ENCODE assay signal across 1 cellular context in genomic region chrX:16215660-16216059, GRCh38.
TF ChIP-seq lines count a peak whose summit lies in the region.

No MANE protein-coding gene starts in this region.

TF ChIP-seq in WTC11, 78 proteins besides CTCF, POLR2A, EP300 and RAD21 (continued from another document):
- TF ChIP-seq PRDM15 (CRISPR knock-in tag; IDR thresholded peaks at IDR 0.05) = no peak
- TF ChIP-seq NR1H2 (CRISPR knock-in tag; IDR thresholded peaks at IDR 0.05) = no peak
- no peak for TF ChIP-seq JUN (CRISPR knock-in tag; IDR thresholded peaks at IDR 0.05)
- no peak for TF ChIP-seq ZNF512 (CRISPR knock-in tag; IDR thresholded peaks at IDR 0.05; ENCODE audit: borderline replicate concordance)
- no peak for TF ChIP-seq ATF3 (CRISPR knock-in tag; conservative IDR thresholded peaks at IDR 0.05)
- no peak for TF ChIP-seq USF2 (CRISPR knock-in tag; IDR thresholded peaks at IDR 0.05)
- TF ChIP-seq NFATC4 (CRISPR knock-in tag; IDR thresholded peaks at IDR 0.05) = no peak
- no peak for TF ChIP-seq SOX15 (CRISPR knock-in tag; IDR thresholded peaks at IDR 0.05)
- TF ChIP-seq ZNF263 (CRISPR knock-in tag; IDR thresholded peaks at IDR 0.05; ENCODE audit: low read depth) = no peak
